ENCODE assay signal across 8 cellular contexts in the genomic region with DNA sequence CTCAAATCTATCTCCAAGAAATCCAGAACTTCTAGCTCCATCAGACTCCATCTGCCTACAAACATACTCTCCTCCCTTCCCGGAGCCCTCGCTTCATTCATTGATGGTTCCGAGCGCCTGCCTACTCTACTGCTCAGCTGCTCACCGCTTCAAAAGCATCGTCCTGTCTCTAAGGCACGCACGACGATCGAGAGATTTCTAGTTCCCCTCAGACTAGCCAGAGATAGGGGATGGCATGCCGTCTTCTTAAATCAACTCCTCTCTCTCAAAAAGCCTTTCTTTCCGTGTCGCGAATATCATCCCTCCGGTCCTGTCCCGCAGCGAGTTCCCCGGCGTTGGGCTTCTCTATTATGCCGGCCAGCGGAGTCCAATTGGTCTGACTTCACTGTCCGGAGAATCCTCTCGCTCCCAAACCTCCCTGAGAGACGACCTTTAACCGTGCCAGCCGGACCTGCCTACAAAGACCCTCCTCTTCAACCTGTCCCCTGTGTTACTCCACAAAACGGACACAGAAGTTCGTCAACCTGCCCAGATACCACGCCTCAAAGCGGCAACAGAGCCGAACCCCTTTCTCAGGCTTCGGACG. TPM values are rescaled to one million over a fixed set of nuclear protein-coding genes. Genes with fewer than 3 reads are reported as not detected.
DNase-seq lines count a peak whose midpoint lies in the region; ATAC-seq and TF ChIP-seq lines count a peak whose summit lies in the region.

No MANE protein-coding gene starts in this region.

- H3K4me3 Mint-ChIP-seq in endodermal cell = peak overlapping the region; percentile 99
- H3K4me3 Mint-ChIP-seq in naive thymus-derived CD4-positive, alpha-beta T cell = peak overlapping the region; percentile 94 to 100 (median 97)

- H3K9me3 Mint-ChIP-seq in endodermal cell = no peaks in the 10 kb centered on the region
- H3K9me3 Mint-ChIP-seq in naive thymus-derived CD4-positive, alpha-beta T cell = no peaks in the 10 kb centered on the region

- POLR2A ChIA-PET in A673 (lab: Charles Lee; ENCODE audit: low non-redundant PET) = interaction anchor here (0.7 to 1.8 kb wide), 5 partner anchors 18 to 1132 kb away, joined by 3 to 16 read pairs (median 4); a partner anchor contains a TSS
- POLR2A ChIA-PET in naive thymus-derived CD4-positive, alpha-beta T cell (lab: Charles Lee) = interaction anchor here (0.6 to 8.1 kb wide), 26 partner anchors 7 to 308 kb away, joined by 3 to 92 read pairs (median 5); a partner anchor contains a TSS

- H3K4me3 ChIP-seq in A673 (ENCODE audit: low read depth, low read length, poor library complexity, severe bottlenecking) = peak overlapping the region; percentile 65
- H3K4me3 ChIP-seq in endodermal cell (ENCODE audit: low read length) = peak overlapping the region; percentile 92
- H3K4me3 ChIP-seq in naive thymus-derived CD4-positive, alpha-beta T cell (ENCODE audit: low read length) = peak overlapping the region; percentile 82

- peaks cover 32% of the 10 kb centered on the region for H3K4me1 Mint-ChIP-seq in endodermal cell
- H3K4me1 Mint-ChIP-seq in naive thymus-derived CD4-positive, alpha-beta T cell = peaks cover 39 to 61% (median 47%) of the 10 kb centered on the region in 7 donors

- intact Hi-C loops in A673 (cut with micrococcal nuclease; ENCODE audit: unreplicated experiment) = no loop called here
- intact Hi-C loops in naive thymus-derived CD4-positive, alpha-beta T cell (cut with micrococcal nuclease) = loop anchor here (1.0 to 5.0 kb wide), 8 partner anchors 16 to 308 kb away; a partner anchor contains a TSS

- H3K9ac ChIP-seq in endodermal cell (ENCODE audit: extremely low read depth, low read length, poor library complexity, severe bottlenecking) = peak overlapping the region; percentile 95

- WGBS in endodermal cell (ENCODE audit: insufficient coverage in 1 of 2, insufficient read length in 1 of 2), 2 experiments = 0 to 2% methylated on average over 25 to 33 of the region's 33 CpGs

- H3K4me1 ChIP-seq in A673 (ENCODE audit: insufficient read depth, low read length, poor library complexity, severe bottlenecking) (peaks cover 31% of the 10 kb centered on the region), endodermal cell (ENCODE audit: control insufficient read depth, insufficient read depth, low read length) (peaks cover 8% of the 10 kb centered on the region)
- H3K4me1 ChIP-seq in naive thymus-derived CD4-positive, alpha-beta T cell (ENCODE audit: control insufficient read depth in 2 of 2, insufficient read depth in 2 of 2, low read length in 2 of 2) = peaks cover 8 to 11% of the 10 kb centered on the region in 2 donors

- H3K27ac ChIP-seq in A673 (ENCODE audit: low read depth, low read length, poor library complexity, severe bottlenecking) (peak overlapping the region; percentile 83), endodermal cell (ENCODE audit: low read depth, low read length) (peak overlapping the region; percentile 90)
- H3K27ac ChIP-seq in naive thymus-derived CD4-positive, alpha-beta T cell (ENCODE audit: low read depth, low read length) = peak overlapping the region; percentile 88

- H3K9me3 ChIP-seq in A673 (ENCODE audit: low read depth, low read length, poor library complexity, severe bottlenecking) (no peaks in the 10 kb centered on the region), endodermal cell (ENCODE audit: control insufficient read depth, low read length) (no peaks in the 10 kb centered on the region)
- no peaks in the 10 kb centered on the region for H3K9me3 ChIP-seq in naive thymus-derived CD4-positive, alpha-beta T cell (ENCODE audit: control insufficient read depth in 2 of 3, low read length in 3 of 3)

- no peaks in the 10 kb centered on the region for H3K27me3 Mint-ChIP-seq in endodermal cell (ENCODE audit: insufficient read depth)
- no peaks in the 10 kb centered on the region for H3K27me3 Mint-ChIP-seq in naive thymus-derived CD4-positive, alpha-beta T cell

- peak; percentile 1 for ATAC-seq in GM19035 (IDR thresholded peaks at IDR 0.05; ENCODE audit: unreplicated experiment)
- ATAC-seq in SK-N-SH treated with all-trans-retinoic acid at 6 μM for 48 hours = peak; percentile 46
- ATAC-seq in naive thymus-derived CD4-positive, alpha-beta T cell = no peak
- ATAC-seq in GM18511 (IDR thresholded peaks at IDR 0.05; ENCODE audit: unreplicated experiment) = no peak

- CTCF ChIA-PET in A673 (lab: Charles Lee) = interaction anchor here (0.6 to 1.4 kb wide), 8 partner anchors 13 to 214 kb away, joined by 3 to 9 read pairs (median 4); a partner anchor contains a TSS
- CTCF ChIA-PET in naive thymus-derived CD4-positive, alpha-beta T cell (lab: Charles Lee) = interaction anchor here (1.0 to 2.1 kb wide), 7 partner anchors 13 to 179 kb away, joined by 3 to 12 read pairs (median 4); a partner anchor contains a TSS

- H3K27me3 ChIP-seq in A673 (replicated peaks; ENCODE audit: insufficient read depth, low read depth, low read length, poor library complexity) (no peaks in the 10 kb centered on the region), endodermal cell (ENCODE audit: control insufficient read depth, insufficient read depth, low read length, poor library complexity, severe bottlenecking) (no peaks in the 10 kb centered on the region)
- no peaks in the 10 kb centered on the region for H3K27me3 ChIP-seq in naive thymus-derived CD4-positive, alpha-beta T cell (ENCODE audit: control insufficient read depth in 2 of 2, insufficient read depth in 2 of 2, low read length in 2 of 2)

- H3K36me3 ChIP-seq in A673 (ENCODE audit: insufficient read depth, low read length, poor library complexity, severe bottlenecking) (peaks cover 61% of the 10 kb centered on the region), endodermal cell (ENCODE audit: control insufficient read depth, insufficient read depth, low read length) (peaks cover 65% of the 10 kb centered on the region)
- peaks cover 0 to 73% (median 4%) of the 10 kb centered on the region in 3 experiments for H3K36me3 ChIP-seq in naive thymus-derived CD4-positive, alpha-beta T cell (ENCODE audit: control insufficient read depth in 2 of 3, insufficient read depth in 3 of 3, low read length in 3 of 3)

- peaks cover 67% of the 10 kb centered on the region for H3K36me3 Mint-ChIP-seq in endodermal cell (ENCODE audit: low read depth)
- H3K36me3 Mint-ChIP-seq in naive thymus-derived CD4-positive, alpha-beta T cell = peaks cover 16 to 34% (median 28%) of the 10 kb centered on the region in 5 donors

- no peak for TF ChIP-seq CTCF in A673 (conservative IDR thresholded peaks at IDR 0.05; ENCODE audit: low read depth, low read length)
- TF ChIP-seq CTCF in endodermal cell (conservative IDR thresholded peaks at IDR 0.05) = no peak

- TSS peak; percentile 87 for BruUV-seq in A673 (replicated peaks; lab: Mats Ljungman, UMichigan)

- H3K27ac Mint-ChIP-seq in endodermal cell = peak overlapping the region; percentile 99
- peak overlapping the region; percentile 81 to 98 (median 95) for H3K27ac Mint-ChIP-seq in naive thymus-derived CD4-positive, alpha-beta T cell

- peak; percentile 37 for DNase-seq in A673 (ENCODE audit: low spot score)
- no peak for DNase-seq in endodermal cell
- peak in 6 of 9 donors; percentile 18 to 44 (median 40) for DNase-seq in naive thymus-derived CD4-positive, alpha-beta T cell
- no peak for DNase-seq in SHP77 treated with DMSO at 0.1 percent for 48 hours (lab: John Stamatoyannopoulos, UW)
- DNase-seq in activated CD4-positive, CD25-positive, alpha-beta regulatory T cell treated with anti-CD3 and anti-CD28 coated beads, Interleukin-2, amount 50 U/mL, for 72 hours = no peak

TF ChIP-seq in SK-N-SH treated with all-trans-retinoic acid at 6 μM for 48 hours, 23 proteins besides CTCF, POLR2A, EP300 and RAD21:
- TF ChIP-seq TCF4 (CRISPR knock-in tag; IDR thresholded peaks at IDR 0.05; ENCODE audit: borderline replicate concordance) = no peak
- no peak for TF ChIP-seq SNAI2 (CRISPR knock-in tag; IDR thresholded peaks at IDR 0.05)
- TF ChIP-seq CSDC2 (CRISPR knock-in tag; IDR thresholded peaks at IDR 0.05) = no peak
- TF ChIP-seq RARB (CRISPR knock-in tag; IDR thresholded peaks at IDR 0.05) = no peak
- no peak for TF ChIP-seq TOX (CRISPR knock-in tag; IDR thresholded peaks at IDR 0.05; ENCODE audit: borderline replicate concordance)
- no peak for TF ChIP-seq ISL1 (CRISPR knock-in tag; IDR thresholded peaks at IDR 0.05)

RNA-seq across cellular contexts. Expression of a gene that starts 0.6 kb away (rescaled TPM):
- 1,804 and 1,817 TPM in 2 replicates for total RNA-seq in A673 (2021)
- 1,000 to 10,000 TPM; 1,705 to 1,818 TPM for total RNA-seq in endodermal cell
- 2,069 TPM for polyA plus RNA-seq in endodermal cell (2013, experiment 1 of 2)
- 1,897 TPM for polyA plus RNA-seq in endodermal cell (2013, experiment 2 of 2)
- total RNA-seq in naive thymus-derived CD4-positive, alpha-beta T cell = 1,000 to 10,000 TPM; 1,186 to 2,550 (median 2,338) TPM
- polyA plus RNA-seq in naive thymus-derived CD4-positive, alpha-beta T cell = 1,000 to 10,000 TPM; 2,027 to 2,354 TPM

RNA-seq across cellular contexts. Expression of a gene that starts 18.2 kb away (rescaled TPM):
- total RNA-seq in A673 (2021) (27.3 and 27.6 TPM in 2 replicates), endodermal cell (10 to 100 TPM; 16.0 to 33.5 TPM)
- polyA plus RNA-seq in endodermal cell (2013, experiment 1 of 2) = 22.9 TPM
- polyA plus RNA-seq in endodermal cell (2013, experiment 2 of 2) = 19.0 TPM
- 10 to 100 TPM; 34.5 to 54.6 (median 37.4) TPM for total RNA-seq in naive thymus-derived CD4-positive, alpha-beta T cell
- 10 to 100 TPM; 20.2 to 25.4 TPM for polyA plus RNA-seq in naive thymus-derived CD4-positive, alpha-beta T cell

RNA-seq across cellular contexts. Expression of a gene that starts 26.5 kb away (rescaled TPM):
- 71.7 and 73.0 TPM in 2 replicates for total RNA-seq in A673 (2021)
- total RNA-seq in endodermal cell = 100 to 1,000 TPM; 109 to 165 TPM
- polyA plus RNA-seq in endodermal cell (2013, experiment 1 of 2) = 18.4 TPM
- 24.8 TPM for polyA plus RNA-seq in endodermal cell (2013, experiment 2 of 2)
- 100 to 1,000 TPM; 174 to 622 (median 243) TPM for total RNA-seq in naive thymus-derived CD4-positive, alpha-beta T cell
- 1 to 10 TPM; 6.7 to 7.7 TPM for polyA plus RNA-seq in naive thymus-derived CD4-positive, alpha-beta T cell

RNA-seq across cellular contexts. Expression of a gene that starts 28.6 kb away (rescaled TPM):
- total RNA-seq in A673 (2021) = 241 and 243 TPM in 2 replicates
- total RNA-seq in endodermal cell = 100 to 1,000 TPM; 131 to 155 TPM
- polyA plus RNA-seq in endodermal cell (2013, experiment 1 of 2) = 118 TPM
- 114 TPM for polyA plus RNA-seq in endodermal cell (2013, experiment 2 of 2)
- total RNA-seq in naive thymus-derived CD4-positive, alpha-beta T cell = 100 to 1,000 TPM; 134 to 238 (median 199) TPM
- 10 to 100 TPM; 25.6 to 46.4 TPM for polyA plus RNA-seq in naive thymus-derived CD4-positive, alpha-beta T cell

RNA-seq across cellular contexts. Expression of a gene that starts 39.5 kb away (rescaled TPM):
- total RNA-seq in A673 (2021) (21.3 and 30.4 TPM in 2 replicates), endodermal cell (10 to 100 TPM; 51.5 to 57.7 TPM)
- 27.2 TPM for polyA plus RNA-seq in endodermal cell (2013, experiment 1 of 2)
- polyA plus RNA-seq in endodermal cell (2013, experiment 2 of 2) = 23.1 TPM
- 100 to 1,000 TPM; 152 to 209 (median 188) TPM for total RNA-seq in naive thymus-derived CD4-positive, alpha-beta T cell
- 10 to 100 TPM; 14.6 to 23.9 TPM for polyA plus RNA-seq in naive thymus-derived CD4-positive, alpha-beta T cell

Comparison
In these comparisons a context has a peak if more than half of its experiments do, and no peak if none do; other contexts are left out.
1. DNase-seq: peak in A673 (single experiment) and naive thymus-derived CD4-positive, alpha-beta T cell (6 of 9); none in endodermal cell (single experiment), SHP77 treated with DMSO at 0.1 percent for 48 hours (single experiment) and activated CD4-positive, CD25-positive, alpha-beta regulatory T cell treated with anti-CD3 and anti-CD28 coated beads, Interleukin-2, amount 50 U/mL, for 72 hours (single experiment).
2. ATAC-seq: peak in GM19035 (single experiment) and SK-N-SH treated with all-trans-retinoic acid at 6 μM for 48 hours (single experiment); none in naive thymus-derived CD4-positive, alpha-beta T cell (single experiment) and GM18511 (single experiment).
3. Peak in every context shown above with its lines, with median percentiles within 50 percentile points of each other: H3K27ac ChIP-seq and H3K4me3 ChIP-seq.